1 cellular context compared by ENCODE assay signal in the genomic region with DNA sequence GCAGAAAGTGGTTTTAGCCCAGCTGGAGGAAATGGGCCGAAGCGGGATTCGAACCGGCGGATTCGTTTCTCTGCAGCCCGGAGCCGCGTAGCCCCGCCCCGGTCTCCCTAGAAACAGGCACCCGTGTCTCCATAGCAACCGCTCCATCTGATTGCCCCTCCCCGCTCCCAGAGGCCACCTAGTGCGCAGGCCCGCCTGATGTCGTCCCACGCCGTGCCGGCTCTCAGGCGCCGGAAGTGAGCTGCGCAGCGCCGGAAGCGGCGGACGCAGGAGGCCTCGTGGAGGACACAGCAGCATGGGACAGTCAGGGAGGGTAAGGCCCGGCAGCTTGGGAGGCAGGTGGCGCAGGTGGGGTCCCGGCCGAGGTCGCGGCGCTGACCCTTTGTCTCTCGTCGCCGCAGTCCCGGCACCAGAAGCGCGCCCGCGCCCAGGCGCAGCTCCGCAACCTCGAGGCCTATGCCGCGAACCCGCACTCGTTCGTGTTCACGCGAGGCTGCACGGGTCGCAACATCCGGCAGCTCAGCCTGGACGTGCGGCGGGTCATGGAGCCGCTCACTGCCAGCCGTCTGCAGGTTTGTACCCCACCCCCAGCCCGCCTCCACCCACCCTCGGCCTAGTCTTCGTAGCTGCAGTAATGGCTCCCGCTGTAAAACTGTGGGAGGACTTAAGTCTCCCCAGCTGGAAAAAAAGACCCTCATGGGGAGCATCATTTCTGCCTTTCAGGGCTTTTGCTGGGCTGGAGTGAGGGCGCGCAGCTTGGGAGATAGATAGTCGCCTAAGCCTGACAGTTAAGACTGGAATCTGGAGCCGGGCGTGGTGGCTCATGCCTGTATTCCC.
TF ChIP-seq lines count a peak whose summit lies in the region.

A gene with protein sequence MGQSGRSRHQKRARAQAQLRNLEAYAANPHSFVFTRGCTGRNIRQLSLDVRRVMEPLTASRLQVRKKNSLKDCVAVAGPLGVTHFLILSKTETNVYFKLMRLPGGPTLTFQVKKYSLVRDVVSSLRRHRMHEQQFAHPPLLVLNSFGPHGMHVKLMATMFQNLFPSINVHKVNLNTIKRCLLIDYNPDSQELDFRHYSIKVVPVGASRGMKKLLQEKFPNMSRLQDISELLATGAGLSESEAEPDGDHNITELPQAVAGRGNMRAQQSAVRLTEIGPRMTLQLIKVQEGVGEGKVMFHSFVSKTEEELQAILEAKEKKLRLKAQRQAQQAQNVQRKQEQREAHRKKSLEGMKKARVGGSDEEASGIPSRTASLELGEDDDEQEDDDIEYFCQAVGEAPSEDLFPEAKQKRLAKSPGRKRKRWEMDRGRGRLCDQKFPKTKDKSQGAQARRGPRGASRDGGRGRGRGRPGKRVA (plus strand): TSS at position 263 of the 837 bp plus-strand sequence. CDS start 33 bp downstream, at position 296.

TF ChIP-seq in HepG2, 621 proteins besides CTCF, POLR2A, EP300 and RAD21 (continued from another document and continues in another):
- TF ChIP-seq, protein P1, sequence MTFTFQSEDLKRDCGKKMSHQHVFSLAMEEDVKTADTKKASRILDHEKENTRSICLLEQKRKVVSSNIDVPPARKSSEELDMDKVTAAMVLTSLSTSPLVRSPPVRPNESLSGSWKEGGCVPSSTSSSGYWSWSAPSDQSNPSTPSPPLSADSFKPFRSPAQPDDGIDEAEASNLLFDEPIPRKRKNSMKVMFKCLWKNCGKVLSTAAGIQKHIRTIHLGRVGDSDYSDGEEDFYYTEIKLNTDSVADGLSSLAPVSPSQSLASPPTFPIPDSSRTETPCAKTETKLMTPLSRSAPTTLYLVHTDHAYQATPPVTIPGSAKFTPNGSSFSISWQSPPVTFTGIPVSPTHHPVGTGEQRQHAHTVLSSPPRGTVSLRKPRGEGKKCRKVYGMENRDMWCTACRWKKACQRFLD (CRISPR knock-in tag; IDR thresholded peaks at IDR 0.05; ENCODE audit: borderline replicate concordance): 0 out of 2 replicates have a peak, but pooled peaks have one; percentile 46
- TF ChIP-seq, protein P2, sequence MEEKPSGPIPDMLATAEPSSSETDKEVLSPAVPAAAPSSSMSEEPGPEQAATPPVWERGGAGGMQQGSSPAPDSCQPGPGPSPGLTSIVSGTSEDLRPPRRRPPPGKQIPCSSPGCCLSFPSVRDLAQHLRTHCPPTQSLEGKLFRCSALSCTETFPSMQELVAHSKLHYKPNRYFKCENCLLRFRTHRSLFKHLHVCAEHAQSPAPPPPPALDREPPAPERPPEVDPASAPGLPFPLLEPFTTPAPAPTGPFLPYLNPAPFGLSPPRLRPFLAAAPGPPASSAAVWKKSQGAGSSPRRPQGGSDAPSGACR (CRISPR knock-in tag; IDR thresholded peaks at IDR 0.05): no peak
- TF ChIP-seq, protein P3, sequence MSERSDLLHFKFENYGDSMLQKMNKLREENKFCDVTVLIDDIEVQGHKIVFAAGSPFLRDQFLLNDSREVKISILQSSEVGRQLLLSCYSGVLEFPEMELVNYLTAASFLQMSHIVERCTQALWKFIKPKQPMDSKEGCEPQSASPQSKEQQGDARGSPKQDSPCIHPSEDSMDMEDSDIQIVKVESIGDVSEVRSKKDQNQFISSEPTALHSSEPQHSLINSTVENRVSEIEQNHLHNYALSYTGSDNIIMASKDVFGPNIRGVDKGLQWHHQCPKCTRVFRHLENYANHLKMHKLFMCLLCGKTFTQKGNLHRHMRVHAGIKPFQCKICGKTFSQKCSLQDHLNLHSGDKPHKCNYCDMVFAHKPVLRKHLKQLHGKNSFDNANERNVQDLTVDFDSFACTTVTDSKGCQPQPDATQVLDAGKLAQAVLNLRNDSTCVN (CRISPR knock-in tag; IDR thresholded peaks at IDR 0.05; ENCODE audit: borderline replicate concordance): peak; percentile 76; the same call in 1 of the 2 replicates
- TF ChIP-seq, protein P4, sequence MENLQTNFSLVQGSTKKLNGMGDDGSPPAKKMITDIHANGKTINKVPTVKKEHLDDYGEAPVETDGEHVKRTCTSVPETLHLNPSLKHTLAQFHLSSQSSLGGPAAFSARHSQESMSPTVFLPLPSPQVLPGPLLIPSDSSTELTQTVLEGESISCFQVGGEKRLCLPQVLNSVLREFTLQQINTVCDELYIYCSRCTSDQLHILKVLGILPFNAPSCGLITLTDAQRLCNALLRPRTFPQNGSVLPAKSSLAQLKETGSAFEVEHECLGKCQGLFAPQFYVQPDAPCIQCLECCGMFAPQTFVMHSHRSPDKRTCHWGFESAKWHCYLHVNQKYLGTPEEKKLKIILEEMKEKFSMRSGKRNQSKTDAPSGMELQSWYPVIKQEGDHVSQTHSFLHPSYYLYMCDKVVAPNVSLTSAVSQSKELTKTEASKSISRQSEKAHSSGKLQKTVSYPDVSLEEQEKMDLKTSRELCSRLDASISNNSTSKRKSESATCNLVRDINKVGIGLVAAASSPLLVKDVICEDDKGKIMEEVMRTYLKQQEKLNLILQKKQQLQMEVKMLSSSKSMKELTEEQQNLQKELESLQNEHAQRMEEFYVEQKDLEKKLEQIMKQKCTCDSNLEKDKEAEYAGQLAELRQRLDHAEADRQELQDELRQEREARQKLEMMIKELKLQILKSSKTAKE (CRISPR knock-in tag; IDR thresholded peaks at IDR 0.05; ENCODE audit: borderline replicate concordance): no peak
- TF ChIP-seq, protein P5, sequence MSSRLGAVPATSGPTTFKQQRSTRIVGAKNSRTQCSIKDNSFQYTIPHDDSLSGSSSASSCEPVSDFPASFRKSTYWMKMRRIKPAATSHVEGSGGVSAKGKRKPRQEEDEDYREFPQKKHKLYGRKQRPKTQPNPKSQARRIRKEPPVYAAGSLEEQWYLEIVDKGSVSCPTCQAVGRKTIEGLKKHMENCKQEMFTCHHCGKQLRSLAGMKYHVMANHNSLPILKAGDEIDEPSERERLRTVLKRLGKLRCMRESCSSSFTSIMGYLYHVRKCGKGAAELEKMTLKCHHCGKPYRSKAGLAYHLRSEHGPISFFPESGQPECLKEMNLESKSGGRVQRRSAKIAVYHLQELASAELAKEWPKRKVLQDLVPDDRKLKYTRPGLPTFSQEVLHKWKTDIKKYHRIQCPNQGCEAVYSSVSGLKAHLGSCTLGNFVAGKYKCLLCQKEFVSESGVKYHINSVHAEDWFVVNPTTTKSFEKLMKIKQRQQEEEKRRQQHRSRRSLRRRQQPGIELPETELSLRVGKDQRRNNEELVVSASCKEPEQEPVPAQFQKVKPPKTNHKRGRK (CRISPR knock-in tag; IDR thresholded peaks at IDR 0.05): no peak
- TF ChIP-seq, protein P6, sequence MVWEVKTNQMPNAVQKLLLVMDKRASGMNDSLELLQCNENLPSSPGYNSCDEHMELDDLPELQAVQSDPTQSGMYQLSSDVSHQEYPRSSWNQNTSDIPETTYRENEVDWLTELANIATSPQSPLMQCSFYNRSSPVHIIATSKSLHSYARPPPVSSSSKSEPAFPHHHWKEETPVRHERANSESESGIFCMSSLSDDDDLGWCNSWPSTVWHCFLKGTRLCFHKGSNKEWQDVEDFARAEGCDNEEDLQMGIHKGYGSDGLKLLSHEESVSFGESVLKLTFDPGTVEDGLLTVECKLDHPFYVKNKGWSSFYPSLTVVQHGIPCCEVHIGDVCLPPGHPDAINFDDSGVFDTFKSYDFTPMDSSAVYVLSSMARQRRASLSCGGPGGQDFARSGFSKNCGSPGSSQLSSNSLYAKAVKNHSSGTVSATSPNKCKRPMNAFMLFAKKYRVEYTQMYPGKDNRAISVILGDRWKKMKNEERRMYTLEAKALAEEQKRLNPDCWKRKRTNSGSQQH (CRISPR knock-in tag; IDR thresholded peaks at IDR 0.05; ENCODE audit: low read depth): 0 out of 2 replicates have a peak, but pooled peaks have one; percentile 29
- TF ChIP-seq TBX2 (CRISPR knock-in tag; IDR thresholded peaks at IDR 0.05; ENCODE audit: borderline replicate concordance) (peak; percentile 89), SSRP1 (CRISPR knock-in tag; IDR thresholded peaks at IDR 0.05) (no peak), CHCHD3 (CRISPR knock-in tag; IDR thresholded peaks at IDR 0.05) (peak; percentile 80; the same call in 1 of the 2 replicates), ZNF234 (CRISPR knock-in tag; conservative IDR thresholded peaks at IDR 0.05) (no peak), ZFAT (CRISPR knock-in tag; conservative IDR thresholded peaks at IDR 0.05) (no peak), ZBTB20 (CRISPR knock-in tag; IDR thresholded peaks at IDR 0.05; ENCODE audit: borderline replicate concordance, low read depth) (0 out of 2 replicates have a peak, but pooled peaks have one; percentile 31), MBNL3 (CRISPR knock-in tag; conservative IDR thresholded peaks at IDR 0.05) (no peak), ZMYM3 (CRISPR knock-in tag; IDR thresholded peaks at IDR 0.05) (no peak), SRSF1 (optimal IDR thresholded peaks at IDR 0.05; ENCODE audit: low read depth, low read length) (no peak), PPARG (CRISPR knock-in tag; conservative IDR thresholded peaks at IDR 0.05) (peak; percentile 20; the same call in 1 of the 2 replicates)
- TF ChIP-seq, protein P7, sequence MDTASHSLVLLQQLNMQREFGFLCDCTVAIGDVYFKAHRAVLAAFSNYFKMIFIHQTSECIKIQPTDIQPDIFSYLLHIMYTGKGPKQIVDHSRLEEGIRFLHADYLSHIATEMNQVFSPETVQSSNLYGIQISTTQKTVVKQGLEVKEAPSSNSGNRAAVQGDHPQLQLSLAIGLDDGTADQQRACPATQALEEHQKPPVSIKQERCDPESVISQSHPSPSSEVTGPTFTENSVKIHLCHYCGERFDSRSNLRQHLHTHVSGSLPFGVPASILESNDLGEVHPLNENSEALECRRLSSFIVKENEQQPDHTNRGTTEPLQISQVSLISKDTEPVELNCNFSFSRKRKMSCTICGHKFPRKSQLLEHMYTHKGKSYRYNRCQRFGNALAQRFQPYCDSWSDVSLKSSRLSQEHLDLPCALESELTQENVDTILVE (CRISPR knock-in tag; IDR thresholded peaks at IDR 0.05): no peak
- TF ChIP-seq, protein P8, sequence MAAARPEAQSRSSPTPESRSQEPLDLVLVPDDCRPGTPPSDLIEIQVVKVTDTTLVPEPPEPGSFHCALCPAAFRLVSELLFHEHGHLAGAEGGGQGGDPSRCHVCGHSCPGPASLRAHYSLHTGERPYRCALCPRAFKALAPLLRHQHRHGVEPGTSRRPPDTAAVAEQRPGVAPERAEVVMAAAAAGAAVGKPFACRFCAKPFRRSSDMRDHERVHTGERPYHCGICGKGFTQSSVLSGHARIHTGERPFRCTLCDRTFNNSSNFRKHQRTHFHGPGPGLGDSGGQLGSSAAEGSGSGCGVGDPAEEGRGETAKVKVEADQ (CRISPR knock-in tag; IDR thresholded peaks at IDR 0.05; ENCODE audit: borderline replicate concordance): 0 out of 2 replicates have a peak, but pooled peaks have one; percentile 71
- TF ChIP-seq, protein P9, sequence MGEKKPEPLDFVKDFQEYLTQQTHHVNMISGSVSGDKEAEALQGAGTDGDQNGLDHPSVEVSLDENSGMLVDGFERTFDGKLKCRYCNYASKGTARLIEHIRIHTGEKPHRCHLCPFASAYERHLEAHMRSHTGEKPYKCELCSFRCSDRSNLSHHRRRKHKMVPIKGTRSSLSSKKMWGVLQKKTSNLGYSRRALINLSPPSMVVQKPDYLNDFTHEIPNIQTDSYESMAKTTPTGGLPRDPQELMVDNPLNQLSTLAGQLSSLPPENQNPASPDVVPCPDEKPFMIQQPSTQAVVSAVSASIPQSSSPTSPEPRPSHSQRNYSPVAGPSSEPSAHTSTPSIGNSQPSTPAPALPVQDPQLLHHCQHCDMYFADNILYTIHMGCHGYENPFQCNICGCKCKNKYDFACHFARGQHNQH (CRISPR knock-in tag; IDR thresholded peaks at IDR 0.05): peak; percentile 23; the same call in 1 of the 2 replicates
- TF ChIP-seq, protein P10, sequence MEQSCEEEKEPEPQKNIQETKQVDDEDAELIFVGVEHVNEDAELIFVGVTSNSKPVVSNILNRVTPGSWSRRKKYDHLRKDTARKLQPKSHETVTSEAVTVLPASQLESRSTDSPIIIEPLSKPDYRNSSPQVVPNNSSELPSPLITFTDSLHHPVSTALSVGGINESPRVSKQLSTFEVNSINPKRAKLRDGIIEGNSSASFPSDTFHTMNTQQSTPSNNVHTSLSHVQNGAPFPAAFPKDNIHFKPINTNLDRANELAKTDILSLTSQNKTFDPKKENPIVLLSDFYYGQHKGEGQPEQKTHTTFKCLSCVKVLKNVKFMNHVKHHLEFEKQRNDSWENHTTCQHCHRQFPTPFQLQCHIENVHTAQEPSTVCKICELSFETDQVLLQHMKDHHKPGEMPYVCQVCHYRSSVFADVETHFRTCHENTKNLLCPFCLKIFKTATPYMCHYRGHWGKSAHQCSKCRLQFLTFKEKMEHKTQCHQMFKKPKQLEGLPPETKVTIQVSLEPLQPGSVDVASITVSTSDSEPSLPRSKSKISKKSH (CRISPR knock-in tag; IDR thresholded peaks at IDR 0.05; ENCODE audit: borderline replicate concordance): no peak; the same call in none of the 2 replicates
- TF ChIP-seq, protein P11, sequence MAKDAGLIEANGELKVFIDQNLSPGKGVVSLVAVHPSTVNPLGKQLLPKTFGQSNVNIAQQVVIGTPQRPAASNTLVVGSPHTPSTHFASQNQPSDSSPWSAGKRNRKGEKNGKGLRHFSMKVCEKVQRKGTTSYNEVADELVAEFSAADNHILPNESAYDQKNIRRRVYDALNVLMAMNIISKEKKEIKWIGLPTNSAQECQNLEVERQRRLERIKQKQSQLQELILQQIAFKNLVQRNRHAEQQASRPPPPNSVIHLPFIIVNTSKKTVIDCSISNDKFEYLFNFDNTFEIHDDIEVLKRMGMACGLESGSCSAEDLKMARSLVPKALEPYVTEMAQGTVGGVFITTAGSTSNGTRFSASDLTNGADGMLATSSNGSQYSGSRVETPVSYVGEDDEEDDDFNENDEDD (CRISPR knock-in tag; IDR thresholded peaks at IDR 0.05; ENCODE audit: borderline replicate concordance): peak; percentile 76; the same call in 1 of the 2 replicates
- TF ChIP-seq, protein P12, sequence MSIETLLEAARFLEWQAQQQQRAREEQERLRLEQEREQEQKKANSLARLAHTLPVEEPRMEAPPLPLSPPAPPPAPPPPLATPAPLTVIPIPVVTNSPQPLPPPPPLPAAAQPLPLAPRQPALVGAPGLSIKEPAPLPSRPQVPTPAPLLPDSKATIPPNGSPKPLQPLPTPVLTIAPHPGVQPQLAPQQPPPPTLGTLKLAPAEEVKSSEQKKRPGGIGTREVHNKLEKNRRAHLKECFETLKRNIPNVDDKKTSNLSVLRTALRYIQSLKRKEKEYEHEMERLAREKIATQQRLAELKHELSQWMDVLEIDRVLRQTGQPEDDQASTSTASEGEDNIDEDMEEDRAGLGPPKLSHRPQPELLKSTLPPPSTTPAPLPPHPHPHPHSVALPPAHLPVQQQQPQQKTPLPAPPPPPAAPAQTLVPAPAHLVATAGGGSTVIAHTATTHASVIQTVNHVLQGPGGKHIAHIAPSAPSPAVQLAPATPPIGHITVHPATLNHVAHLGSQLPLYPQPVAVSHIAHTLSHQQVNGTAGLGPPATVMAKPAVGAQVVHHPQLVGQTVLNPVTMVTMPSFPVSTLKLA (IDR thresholded peaks at IDR 0.05): peak; percentile 85
